In genomic region chr17:38904892-38905291, GRCh38 we compare ENCODE assay signal across 23 cellular contexts. TPM values are rescaled to one million over a fixed set of nuclear protein-coding genes. Genes with fewer than 3 reads are reported as not detected.
DNase-seq lines count a peak whose midpoint lies in the region; ATAC-seq and TF ChIP-seq lines count a peak whose summit lies in the region.
"Had no signal": no experiment of that assay in that cellular context is flagged by ENCODE, and none has a peak within 500 bp of the region (broad histone marks: within the 10 kb centered on the region; RNA-seq: fewer than 3 reads in every experiment).

No MANE protein-coding gene starts in this region.

- H3K4me3 ChIP-seq in DOHH2 (ENCODE audit: low read length), result peak overlapping the region; percentile 53
- H3K4me3 ChIP-seq in right cardiac atrium (ENCODE audit: low read length), result no peak overlapping the region
- H3K4me3 ChIP-seq: Peyer's patch, SJCRH30 had no signal

- H3K4me1 ChIP-seq in DOHH2 (ENCODE audit: control insufficient read depth, low read length) (peaks cover 68% of the 10 kb centered on the region), right cardiac atrium (ENCODE audit: control insufficient read depth, insufficient read depth, low read length) (peaks cover 18% of the 10 kb centered on the region)
- H3K4me1 ChIP-seq: SJCRH30 had no signal

- H3K9me2 ChIP-seq in DOHH2 (replicated peaks; ENCODE audit: control insufficient read depth, low read length), result no peaks in the 10 kb centered on the region

- H3K9me3 ChIP-seq in DOHH2 (ENCODE audit: control insufficient read depth, insufficient read depth, low read length), result no peaks in the 10 kb centered on the region
- no peaks in the 10 kb centered on the region for H3K9me3 ChIP-seq in right cardiac atrium (ENCODE audit: control insufficient read depth, low read length)
- H3K9me3 ChIP-seq: Caco-2, Peyer's patch, SJCRH30 had no signal

- no peaks in the 10 kb centered on the region for H3K27me3 Mint-ChIP-seq in activated T-cell treated with anti-CD3 and anti-CD28 coated beads, Interleukin-2, amount 50 U/mL, for 24 hours
- no peaks in the 10 kb centered on the region for H3K27me3 Mint-ChIP-seq in dendritic cell treated with granulocyte-macrophage colony-stimulating factor and Interleukin-4, amounts not matched to agents 40 ng/mL and 50 ng/mL, for 4 days
- H3K27me3 Mint-ChIP-seq: IgD-negative memory B cell had no signal

- H3K9me3 Mint-ChIP-seq in activated T-cell treated with anti-CD3 and anti-CD28 coated beads, Interleukin-2, amount 50 U/mL, for 24 hours, result no peaks in the 10 kb centered on the region
- H3K9me3 Mint-ChIP-seq in dendritic cell treated with granulocyte-macrophage colony-stimulating factor and Interleukin-4, amounts not matched to agents 40 ng/mL and 50 ng/mL, for 4 days, result no peaks in the 10 kb centered on the region
- H3K9me3 Mint-ChIP-seq: IgD-negative memory B cell had no signal

- peaks cover 66% of the 10 kb centered on the region for H3K4me1 Mint-ChIP-seq in activated T-cell treated with anti-CD3 and anti-CD28 coated beads, Interleukin-2, amount 50 U/mL, for 24 hours (ENCODE audit: low read depth)
- peaks cover 66% of the 10 kb centered on the region for H3K4me1 Mint-ChIP-seq in dendritic cell treated with granulocyte-macrophage colony-stimulating factor and Interleukin-4, amounts not matched to agents 40 ng/mL and 50 ng/mL, for 4 days (ENCODE audit: low read depth)

- peak overlapping the region; percentile 37 for H3K27ac Mint-ChIP-seq in activated T-cell treated with anti-CD3 and anti-CD28 coated beads, Interleukin-2, amount 50 U/mL, for 24 hours
- peak overlapping the region; percentile 56 for H3K27ac Mint-ChIP-seq in dendritic cell treated with granulocyte-macrophage colony-stimulating factor and Interleukin-4, amounts not matched to agents 40 ng/mL and 50 ng/mL, for 4 days

- WGBS in right cardiac atrium, result 95% methylated on average over 3 of the region's 3 CpGs

- H3K79me2 ChIP-seq in DOHH2 (ENCODE audit: control insufficient read depth, low read length), result peaks cover 29% of the 10 kb centered on the region

- H3K27ac ChIP-seq in DOHH2 (ENCODE audit: low read depth, low read length) (peak overlapping the region; percentile 71), right cardiac atrium (ENCODE audit: low read length) (no peak overlapping the region)
- H3K27ac ChIP-seq: Peyer's patch, SJCRH30 had no signal

- H4K20me1 ChIP-seq in DOHH2 (ENCODE audit: control insufficient read depth, insufficient read depth, low read depth, low read length), result no peaks in the 10 kb centered on the region

- H3K4me3 Mint-ChIP-seq in activated T-cell treated with anti-CD3 and anti-CD28 coated beads, Interleukin-2, amount 50 U/mL, for 24 hours, result no peak overlapping the region
- no peak overlapping the region for H3K4me3 Mint-ChIP-seq in dendritic cell treated with granulocyte-macrophage colony-stimulating factor and Interleukin-4, amounts not matched to agents 40 ng/mL and 50 ng/mL, for 4 days
- H3K4me3 Mint-ChIP-seq: CD14-positive monocyte had no signal

- peak overlapping the region; percentile 57 for H3K4me2 ChIP-seq in DOHH2 (ENCODE audit: low read length)

- no peaks in the 10 kb centered on the region for H3K27me3 ChIP-seq in DOHH2 (ENCODE audit: control insufficient read depth, low read length)
- H3K27me3 ChIP-seq in right cardiac atrium (ENCODE audit: control insufficient read depth, insufficient read depth), result no peaks in the 10 kb centered on the region
- H3K27me3 ChIP-seq: Peyer's patch, SJCRH30 had no signal

- TF ChIP-seq CTCF in DOHH2 (IDR thresholded peaks at IDR 0.05; ENCODE audit: low read depth, low read length, poor library complexity, severe bottlenecking), result no peak

- H3F3A ChIP-seq in DOHH2 (ENCODE audit: control insufficient read depth, insufficient read depth), result peaks cover 18% of the 10 kb centered on the region

- peaks cover 48% of the 10 kb centered on the region for H3K36me3 ChIP-seq in DOHH2 (ENCODE audit: control insufficient read depth, low read length)

- no peak for ATAC-seq in right cardiac atrium
- ATAC-seq in left colon, result no peak

- intact Hi-C loops in dendritic cell treated with granulocyte-macrophage colony-stimulating factor and Interleukin-4, amounts not matched to agents 40 ng/mL and 50 ng/mL, for 4 days (cut with micrococcal nuclease), result loop anchor here (10.0 kb wide), 1 partner anchor 80 kb away; the partner anchor contains the start of gene CWC25
- intact Hi-C loops in right cardiac atrium (cut with DNase I) (no loop called here), left colon (cut with DNase I, micrococcal nuclease) (no loop called here)

- H3K36me3 Mint-ChIP-seq in activated T-cell treated with anti-CD3 and anti-CD28 coated beads, Interleukin-2, amount 50 U/mL, for 24 hours (ENCODE audit: low read depth), result peaks cover 73% of the 10 kb centered on the region
- H3K36me3 Mint-ChIP-seq in dendritic cell treated with granulocyte-macrophage colony-stimulating factor and Interleukin-4, amounts not matched to agents 40 ng/mL and 50 ng/mL, for 4 days (ENCODE audit: low read depth), result peaks cover 72% of the 10 kb centered on the region
- H3K36me3 Mint-ChIP-seq: IgD-negative memory B cell had no signal

- no peak for DNase-seq in activated T-cell treated with anti-CD3 and anti-CD28 coated beads, Interleukin-2, amount 50 U/mL, for 24 hours
- DNase-seq in activated T-cell treated with anti-CD3 and anti-CD28 coated beads, Interleukin-2, amount 50 U/mL, for 1 hour, result no peak
- DNase-seq in right cardiac atrium (no peak), GDM1 (lab: John Stamatoyannopoulos, UW) (no peak), left colon (no peak)
- DNase-seq: 8988T, AML-193, Caco-2, DMS 273 treated with DMSO at 0.1 percent for 48 hours, DMS79 treated with DMSO at 0.1 percent for 48 hours, Karpas-422, MV-4-11, NCI-H1105 treated with DMSO at 0.1 percent for 48 hours, NCI-H2029 treated with DMSO at 0.1 percent for 48 hours, NCI-H345, NCI-H524, NCI-H774, Peyer's patch, SJCRH30 had no signal

RNA-seq across cellular contexts. Expression of gene LASP1, which starts 35.0 kb away (rescaled TPM):
- total RNA-seq in right cardiac atrium (10 to 100 TPM; 29.2 to 39.6 (median 35.8) TPM), left colon (100 to 1,000 TPM; 245 to 318 TPM)
- polyA plus RNA-seq in right cardiac atrium, result 23.8 TPM

RNA-seq across cellular contexts. Expression of gene RPL23, which starts 51.4 kb away (rescaled TPM):
- total RNA-seq in right cardiac atrium (100 to 1,000 TPM; 830 to 995 (median 880) TPM), left colon (100 to 1,000 TPM; 836 to 861 TPM)
- polyA plus RNA-seq in right cardiac atrium, result 1,847 TPM

Comparison
In these comparisons a context has a peak if more than half of its experiments do, and no peak if none do; other contexts are left out.
1. RNA of gene LASP1, which starts 35.0 kb away (total RNA-seq): 245 to 318 TPM in left colon; 29.2 to 39.6 TPM in right cardiac atrium; every median in the first group is over 4 times any median in the second.